Comparison of ENCODE assay signal across 8 cellular contexts in genomic region chr18:7567487-7568425, GRCh38. TPM values are rescaled to one million over a fixed set of nuclear protein-coding genes. Genes with fewer than 3 reads are reported as not detected.
DNase-seq lines count a peak whose midpoint lies in the region; ATAC-seq lines count a peak whose summit lies in the region.

No MANE protein-coding gene starts in this region.

- peaks cover 2% of the 10 kb centered on the region for H3K4me1 Mint-ChIP-seq in activated CD8-positive, alpha-beta memory T cell treated with anti-CD3 and anti-CD28 coated beads, Interleukin-2, amount 10 ng/mL, durations not matched to agents 7 days and 5 days

- ATAC-seq in HG02884 (IDR thresholded peaks at IDR 0.05; ENCODE audit: unreplicated experiment) (peak; percentile 9), HG02885 (IDR thresholded peaks at IDR 0.05; ENCODE audit: poor library complexity, unreplicated experiment) (no peak)
- ATAC-seq in activated CD8-positive, alpha-beta memory T cell treated with anti-CD3 and anti-CD28 coated beads, Interleukin-2, amount 10 ng/mL, durations not matched to agents 7 days and 5 days = peak; percentile 25

- H3K4me3 ChIP-seq in muscle layer of duodenum (ENCODE audit: low read depth in 1 of 2, low read length in 2 of 2) = peak overlapping the region; percentile 57 to 92

- no peaks in the 10 kb centered on the region for H3K27me3 ChIP-seq in muscle layer of duodenum (ENCODE audit: low read depth, low read length)

- no peak overlapping the region for H3K4me3 Mint-ChIP-seq in activated CD8-positive, alpha-beta memory T cell treated with anti-CD3 and anti-CD28 coated beads, Interleukin-2, amount 10 ng/mL, durations not matched to agents 7 days and 5 days

- H3K4me1 ChIP-seq in muscle layer of duodenum (ENCODE audit: control insufficient read depth in 1 of 2, insufficient read depth in 2 of 2, low read length in 2 of 2) = peaks cover 0 to 23% of the 10 kb centered on the region in 2 donors

- CTCF ChIA-PET in activated CD8-positive, alpha-beta memory T cell treated with anti-CD3 and anti-CD28 coated beads, Interleukin-2, amount 10 ng/mL, durations not matched to agents 7 days and 5 days (lab: Charles Lee) = interaction anchor here (1.5 kb wide), 1 partner anchor 9 kb away, joined by 5 read pairs; no protein-coding TSS in a partner anchor

- peaks cover 42% of the 10 kb centered on the region for H3K27me3 Mint-ChIP-seq in activated CD8-positive, alpha-beta memory T cell treated with anti-CD3 and anti-CD28 coated beads, Interleukin-2, amount 10 ng/mL, durations not matched to agents 7 days and 5 days

- H3K36me3 Mint-ChIP-seq in activated CD8-positive, alpha-beta memory T cell treated with anti-CD3 and anti-CD28 coated beads, Interleukin-2, amount 10 ng/mL, durations not matched to agents 7 days and 5 days = no peaks in the 10 kb centered on the region

- no peak overlapping the region for H3K27ac Mint-ChIP-seq in activated CD8-positive, alpha-beta memory T cell treated with anti-CD3 and anti-CD28 coated beads, Interleukin-2, amount 10 ng/mL, durations not matched to agents 7 days and 5 days

- H3K36me3 ChIP-seq in muscle layer of duodenum (ENCODE audit: control insufficient read depth in 1 of 2, insufficient read depth in 2 of 2, low read length in 2 of 2) = no peaks in the 10 kb centered on the region

- peak; percentile 49 for DNase-seq in GDM1 (lab: John Stamatoyannopoulos, UW)
- DNase-seq in activated CD8-positive, alpha-beta memory T cell treated with anti-CD3 and anti-CD28 coated beads, Interleukin-2, amount 10 ng/mL, durations not matched to agents 7 days and 5 days = no peak
- peak; percentile 49 for DNase-seq in fibroblast of peridontal ligament (ENCODE audit: extremely low read depth)
- no peak for DNase-seq in cortex of kidney (lab: John Stamatoyannopoulos, UW)
- DNase-seq in SIG-M5 (lab: John Stamatoyannopoulos, UW) = no peak

- no peaks in the 10 kb centered on the region for H3K9me3 ChIP-seq in muscle layer of duodenum (ENCODE audit: control insufficient read depth in 1 of 2, low read length in 2 of 2)

- H3K9me3 Mint-ChIP-seq in activated CD8-positive, alpha-beta memory T cell treated with anti-CD3 and anti-CD28 coated beads, Interleukin-2, amount 10 ng/mL, durations not matched to agents 7 days and 5 days (ENCODE audit: low read depth) = peaks cover 2% of the 10 kb centered on the region

- peak overlapping the region; percentile 69 for H3K27ac ChIP-seq in muscle layer of duodenum (ENCODE audit: low read length)

RNA-seq across cellular contexts. Expression of gene PTPRM, which starts 0.6 kb away (rescaled TPM):
- 1 to 10 TPM; 3.1 to 5.7 TPM for total RNA-seq in activated CD8-positive, alpha-beta memory T cell treated with anti-CD3 and anti-CD28 coated beads, Interleukin-2, amount 10 ng/mL, durations not matched to agents 7 days and 5 days

Comparison
In these comparisons a context has a peak if more than half of its experiments do, and no peak if none do; other contexts are left out.
1. DNase-seq: peak in GDM1 (single experiment) and fibroblast of peridontal ligament (single experiment); none in activated CD8-positive, alpha-beta memory T cell treated with anti-CD3 and anti-CD28 coated beads, Interleukin-2, amount 10 ng/mL, durations not matched to agents 7 days and 5 days (single experiment), cortex of kidney (single experiment) and SIG-M5 (single experiment).